8 cellular contexts compared by ENCODE assay signal in the genomic region with DNA sequence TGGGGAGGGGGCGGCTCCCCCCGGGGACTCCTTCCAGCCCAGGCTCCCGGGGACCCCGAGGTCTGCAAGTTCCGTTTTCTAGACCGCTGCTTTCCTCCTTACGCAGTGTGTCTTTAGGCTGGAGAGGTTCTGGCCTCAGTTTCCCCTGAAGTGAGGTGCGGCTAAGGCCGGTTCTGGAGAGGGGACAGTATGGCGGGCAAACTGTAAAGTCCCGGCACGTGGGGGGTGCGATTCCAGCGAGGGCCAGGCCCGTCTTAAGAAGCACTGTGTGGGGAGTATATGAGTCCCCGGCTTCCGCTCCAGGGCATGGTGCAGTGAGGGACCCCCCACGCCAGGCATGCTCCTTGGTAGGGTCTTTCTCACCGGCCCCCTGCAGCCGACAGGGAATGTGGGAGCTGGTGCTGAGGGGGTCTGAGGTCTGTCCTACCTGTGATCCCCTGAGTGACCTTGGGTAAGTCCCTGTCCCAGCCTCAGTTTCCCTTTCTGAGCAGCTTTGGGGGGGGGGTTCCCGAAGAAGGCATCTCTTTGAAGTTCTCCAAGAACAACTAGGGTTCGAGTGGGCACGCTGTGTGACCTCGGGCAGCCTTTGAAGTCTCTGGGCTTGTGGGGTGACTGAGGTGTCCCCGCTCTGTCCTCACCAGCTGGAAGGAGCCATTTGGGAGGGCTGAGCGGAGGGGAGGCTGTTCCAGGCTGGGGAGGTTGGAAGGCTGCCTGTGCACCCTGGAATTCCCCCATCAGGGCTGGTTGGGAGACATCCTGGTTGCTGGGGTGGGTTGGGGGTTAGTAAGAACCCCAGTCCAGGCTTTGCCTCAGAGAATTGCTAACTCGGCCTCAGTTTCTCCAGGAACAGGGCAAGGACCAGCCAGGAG. TPM values are rescaled to one million over a fixed set of nuclear protein-coding genes. Genes with fewer than 3 reads are reported as not detected.
DNase-seq lines count a peak whose midpoint lies in the region; ATAC-seq and TF ChIP-seq lines count a peak whose summit lies in the region.

No MANE protein-coding gene starts in this region.

- H3K9me3 ChIP-seq in ascending aorta = no peaks in the 10 kb centered on the region
- H3K9me3 ChIP-seq in right lobe of liver = no peaks in the 10 kb centered on the region
- no peaks in the 10 kb centered on the region for H3K9me3 ChIP-seq in uterus

- no peak for TF ChIP-seq CTCF in ascending aorta (IDR thresholded peaks at IDR 0.05)
- no peak for TF ChIP-seq CTCF in right lobe of liver (IDR thresholded peaks at IDR 0.05)
- TF ChIP-seq CTCF in uterus (IDR thresholded peaks at IDR 0.05) = no peak

- WGBS in right lobe of liver (ENCODE audit: insufficient coverage, low coverage, low lambda C conversion rate, missing lambda C conversion rate) = 4% methylated on average over 9 of the region's 27 CpGs

- no peaks in the 10 kb centered on the region for H3K36me3 ChIP-seq in ascending aorta
- no peaks in the 10 kb centered on the region for H3K36me3 ChIP-seq in right lobe of liver
- H3K36me3 ChIP-seq in uterus = no peaks in the 10 kb centered on the region

- H3K36me3 Mint-ChIP-seq in activated naive CD4-positive, alpha-beta T cell treated with anti-CD3 and anti-CD28 coated beads, Interleukin-2, amount 10 ng/mL, durations not matched to agents 7 days and 5 days = no peaks in the 10 kb centered on the region

- CTCF ChIA-PET in activated naive CD4-positive, alpha-beta T cell treated with anti-CD3 and anti-CD28 coated beads, Interleukin-2, amount 10 ng/mL, durations not matched to agents 7 days and 5 days (lab: Charles Lee) = interaction anchor here (1.5 kb wide), 1 partner anchor 15 kb away, joined by 3 read pairs; no protein-coding TSS in a partner anchor

- peak overlapping the region; percentile 100 for H3K27ac ChIP-seq in ascending aorta
- H3K27ac ChIP-seq in right lobe of liver = peak overlapping the region; percentile 89 to 97 (median 95)
- H3K27ac ChIP-seq in uterus = peak overlapping the region; percentile 97 to 99

- ATAC-seq in right lobe of liver (peak in 1 of 4 donors; percentile 3), HG02610 (IDR thresholded peaks at IDR 0.05; ENCODE audit: unreplicated experiment) (no peak)

- no peaks in the 10 kb centered on the region for H3K9me3 Mint-ChIP-seq in activated naive CD4-positive, alpha-beta T cell treated with anti-CD3 and anti-CD28 coated beads, Interleukin-2, amount 10 ng/mL, durations not matched to agents 7 days and 5 days

- H3K4me1 Mint-ChIP-seq in activated naive CD4-positive, alpha-beta T cell treated with anti-CD3 and anti-CD28 coated beads, Interleukin-2, amount 10 ng/mL, durations not matched to agents 7 days and 5 days = peaks cover 15% of the 10 kb centered on the region

- DNase-seq in activated naive CD4-positive, alpha-beta T cell treated with anti-CD3 and anti-CD28 coated beads, Interleukin-2, amount 10 ng/mL, durations not matched to agents 7 days and 5 days = no peak
- DNase-seq in activated naive CD4-positive, alpha-beta T cell treated with Interleukin-2 at 50 U/mL for 16 hours = no peak
- DNase-seq in ascending aorta (ENCODE audit: low spot score in 2 of 2) (no peak), right lobe of liver (peak in 2 of 3 donors; percentile 48 to 56), uterus (peak; percentile 43 to 50), NCI-H2171 treated with DMSO at 0.1 percent for 48 hours (lab: John Stamatoyannopoulos, UW) (no peak), NCI-H1092 (lab: John Stamatoyannopoulos, UW) (no peak)

- H3K27me3 ChIP-seq in ascending aorta (no peaks in the 10 kb centered on the region), right lobe of liver (no peaks in the 10 kb centered on the region), uterus (no peaks in the 10 kb centered on the region)

- peaks cover 75% of the 10 kb centered on the region for H3K27me3 Mint-ChIP-seq in activated naive CD4-positive, alpha-beta T cell treated with anti-CD3 and anti-CD28 coated beads, Interleukin-2, amount 10 ng/mL, durations not matched to agents 7 days and 5 days

- H3K4me3 Mint-ChIP-seq in activated naive CD4-positive, alpha-beta T cell treated with anti-CD3 and anti-CD28 coated beads, Interleukin-2, amount 10 ng/mL, durations not matched to agents 7 days and 5 days = peak overlapping the region; percentile 46

- H3K27ac Mint-ChIP-seq in activated naive CD4-positive, alpha-beta T cell treated with anti-CD3 and anti-CD28 coated beads, Interleukin-2, amount 10 ng/mL, durations not matched to agents 7 days and 5 days = no peak overlapping the region

- peaks cover 11 to 27% of the 10 kb centered on the region in 2 donors for H3K4me1 ChIP-seq in ascending aorta
- peaks cover 0 to 28% (median 3%) of the 10 kb centered on the region in 4 donors for H3K4me1 ChIP-seq in right lobe of liver
- peaks cover 0 to 16% of the 10 kb centered on the region in 2 donors for H3K4me1 ChIP-seq in uterus

- H3K4me3 ChIP-seq in ascending aorta (peak overlapping the region; percentile 99), right lobe of liver (peak overlapping the region; percentile 81 to 90 (median 90)), uterus (peak overlapping the region; percentile 61 to 96)

- intact Hi-C loops in ascending aorta (cut with DNase I) = loop anchor here (2.0 to 5.0 kb wide), 3 partner anchors 37 to 84 kb away; no protein-coding TSS in a partner anchor
- intact Hi-C loops in right lobe of liver (cut with DNase I) = loop anchor here in 1 of 2 donors (5.0 to 10.0 kb wide), 2 partner anchors 34 to 57 kb away; no protein-coding TSS in a partner anchor
- intact Hi-C loops in uterus (cut with DNase I; ENCODE audit: low total_unique reads) = no loop called here

- no peak for TF ChIP-seq POLR2A in right lobe of liver (IDR thresholded peaks at IDR 0.05)
- TF ChIP-seq POLR2A in uterus (IDR thresholded peaks at IDR 0.05) = peak in 1 of 2 donors; percentile 10

RNA-seq across cellular contexts. Expression of a gene that starts 1.4 kb away (rescaled TPM):
- total RNA-seq in ascending aorta (194 TPM), right lobe of liver (100 to 1,000 TPM in 4 of 6 experiments, 10 to 100 TPM in 2; 94.6 to 168 (median 120) TPM), uterus (100 to 1,000 TPM in 2 of 4 donors, 10 to 100 TPM in 2; 18.5 to 361 (median 82.9) TPM)

Comparison
In these comparisons a context has a peak if more than half of its experiments do, and no peak if none do; other contexts are left out.
1. DNase-seq: peak in right lobe of liver (2 of 3) and uterus (2 of 2); none in activated naive CD4-positive, alpha-beta T cell treated with anti-CD3 and anti-CD28 coated beads, Interleukin-2, amount 10 ng/mL, durations not matched to agents 7 days and 5 days (single experiment), activated naive CD4-positive, alpha-beta T cell treated with Interleukin-2 at 50 U/mL for 16 hours (single experiment), ascending aorta (0 of 2), NCI-H2171 treated with DMSO at 0.1 percent for 48 hours (single experiment) and NCI-H1092 (single experiment).
2. Peak in every context shown above with its lines, with median percentiles within 50 percentile points of each other: H3K27ac ChIP-seq and H3K4me3 ChIP-seq.